In genomic region chr7:100265851-100266250, GRCh38 we compare ENCODE assay signal across 9 cellular contexts. TPM values are rescaled to one million over a fixed set of nuclear protein-coding genes. Genes with fewer than 3 reads are reported as not detected.
A peak's percentile ranks its signal among the peaks of the same experiment; 100 is the strongest.
DNase-seq lines count a peak whose midpoint lies in the region; ATAC-seq and TF ChIP-seq lines count a peak whose summit lies in the region.
"Not testable (repeated sequence)": the region's sequence is repeated elsewhere in the genome, so short reads cannot be mapped to it uniquely, and the experiment has no call there.
"Had no signal": no experiment of that assay in that cellular context is flagged by ENCODE, and none has a peak within 500 bp of the region (broad histone marks: within the 10 kb centered on the region; RNA-seq: fewer than 3 reads in every experiment).

No MANE protein-coding gene starts in this region.

- not testable (repeated sequence) for H3K4me3 Mint-ChIP-seq in activated CD8-positive, alpha-beta memory T cell treated with anti-CD3 and anti-CD28 coated beads, Interleukin-2, amount 10 ng/mL, durations not matched to agents 7 days and 5 days

- not testable (repeated sequence) for H2AK9ac ChIP-seq in IMR-90 (replicated peaks; ENCODE audit: low read depth, low read length, poor library complexity)

- ATAC-seq in IMR-90 (ENCODE audit: low read depth) (peak; percentile 8; the same call in 1 of the 2 replicates), psoas muscle (peak in 2 of 4 donors; percentile 10 to 21)
- ATAC-seq in activated CD8-positive, alpha-beta memory T cell treated with anti-CD3 and anti-CD28 coated beads, Interleukin-2, amount 10 ng/mL, durations not matched to agents 7 days and 5 days = peak; percentile 45

- not testable (repeated sequence) for H2AFZ ChIP-seq in IMR-90 (replicated peaks; ENCODE audit: low read length, poor library complexity)

- peak overlapping the region in 7 of 11 experiments; percentile 3 to 50 (median 32); a peak in 10 of 22 replicates for H3K4me2 ChIP-seq in BLaER1 treated with 17β-estradiol and CSF1 and Interleukin-3, amounts not matched to agents 10 nM and 100 nM
- not testable (repeated sequence) for H3K4me2 ChIP-seq in IMR-90 (ENCODE audit: low read depth, low read length)

- H3K4me1 Mint-ChIP-seq in activated CD8-positive, alpha-beta memory T cell treated with anti-CD3 and anti-CD28 coated beads, Interleukin-2, amount 10 ng/mL, durations not matched to agents 7 days and 5 days = not testable (repeated sequence)

- not testable (repeated sequence) for H2BK5ac ChIP-seq in IMR-90 (ENCODE audit: low read depth, low read length, poor library complexity, severe bottlenecking)

- H3K4me3 ChIP-seq in BLaER1 treated with 17β-estradiol and CSF1 and Interleukin-3, amounts not matched to agents 10 nM and 100 nM; IMR-90 (ENCODE audit: insufficient read depth, low read depth, low read length); choroid plexus epithelial cell (ENCODE audit: low read depth, low read length): not testable (repeated sequence)
- H3K4me3 ChIP-seq in psoas muscle = peak overlapping the region; percentile 36

- H4K8ac ChIP-seq in IMR-90 (ENCODE audit: low read depth in 2 of 2, low read length in 2 of 2) = not testable (repeated sequence)

- not testable (repeated sequence) for H3K9me3 Mint-ChIP-seq in activated CD8-positive, alpha-beta memory T cell treated with anti-CD3 and anti-CD28 coated beads, Interleukin-2, amount 10 ng/mL, durations not matched to agents 7 days and 5 days (ENCODE audit: low read depth)

- DNase-seq in IMR-90; activated CD8-positive, alpha-beta memory T cell treated with anti-CD3 and anti-CD28 coated beads, Interleukin-2, amount 10 ng/mL, durations not matched to agents 7 days and 5 days; psoas muscle: not testable (repeated sequence)
- peak; percentile 11 for DNase-seq in RPMI7951 (ENCODE audit: low read depth)
- DNase-seq in choroid plexus epithelial cell (ENCODE audit: low read depth) = peak; percentile 40
- DNase-seq in kidney tubule cell (ENCODE audit: low spot score) = peak; percentile 11

- H4K91ac ChIP-seq in IMR-90 (ENCODE audit: insufficient read depth, low read depth, low read length) = not testable (repeated sequence)

- not testable (repeated sequence) for H2BK20ac ChIP-seq in IMR-90 (ENCODE audit: low read depth, low read length)

- peaks cover 0 to 65% (median 38%) of the 10 kb centered on the region in 11 experiments; a peak in 17 of 22 replicates for H4K20me1 ChIP-seq in BLaER1 treated with 17β-estradiol and CSF1 and Interleukin-3, amounts not matched to agents 10 nM and 100 nM
- H4K20me1 ChIP-seq in IMR-90 (ENCODE audit: insufficient read depth, low read length) = peaks cover 36% of the 10 kb centered on the region

- not testable (repeated sequence) for H3K9me3 ChIP-seq in BLaER1 treated with 17β-estradiol and CSF1 and Interleukin-3, amounts not matched to agents 10 nM and 100 nM (replicated peaks in 1 of 11); IMR-90 (ENCODE audit: control insufficient read depth, insufficient read depth, low read length); psoas muscle

- BruUV-seq in IMR-90 (replicated peaks; lab: Mats Ljungman, UMichigan) = not testable (repeated sequence)

- not testable (repeated sequence) for TF ChIP-seq RAD21 in IMR-90 (IDR thresholded peaks at IDR 0.05; ENCODE audit: low read length)

- H3K18ac ChIP-seq in IMR-90 (ENCODE audit: low read depth, low read length) = not testable (repeated sequence)

- in situ Hi-C loops in IMR-90 (cut with MboI; ENCODE audit: low sequenced_read_pairs) = not testable (repeated sequence)

- intact Hi-C loops in IMR-90 (cut with micrococcal nuclease) = not testable (repeated sequence)
- intact Hi-C loops in psoas muscle (cut with DNase I) = loop anchor here in 1 of 2 donors (1.0 kb wide), 1 partner anchor 17 kb away; no protein-coding TSS in a partner anchor

- not testable (repeated sequence) for H2BK120ac ChIP-seq in IMR-90 (ENCODE audit: low read depth, low read length)

- not testable (repeated sequence) for H2BK15ac ChIP-seq in IMR-90 (ENCODE audit: low read depth, low read length)

- H3K56ac ChIP-seq in IMR-90 (ENCODE audit: extremely low read depth, insufficient read depth, low read length) = not testable (repeated sequence)

- peaks cover 13 to 36% of the 10 kb centered on the region in 2 experiments; a peak in 3 of 4 replicates for H3K79me1 ChIP-seq in IMR-90 (ENCODE audit: low read depth in 1 of 2, low read length in 2 of 2)

- H3K27me3 Mint-ChIP-seq in activated CD8-positive, alpha-beta memory T cell treated with anti-CD3 and anti-CD28 coated beads, Interleukin-2, amount 10 ng/mL, durations not matched to agents 7 days and 5 days = not testable (repeated sequence)

- not testable (repeated sequence) for H3K23ac ChIP-seq in IMR-90 (ENCODE audit: low read depth, low read length)

- H3K9ac ChIP-seq in BLaER1 treated with 17β-estradiol and CSF1 and Interleukin-3, amounts not matched to agents 10 nM and 100 nM; IMR-90 (ENCODE audit: low read depth, low read length): not testable (repeated sequence)

- TF ChIP-seq POLR2A in IMR-90 (IDR thresholded peaks at IDR 0.05; ENCODE audit: low read depth, low read length) = not testable (repeated sequence)

- POLR2A ChIA-PET in IMR-90 (lab: Charles Lee; ENCODE audit: unreplicated experiment) = not testable (repeated sequence)

- H3K27me3 ChIP-seq in BLaER1 treated with 17β-estradiol and CSF1 and Interleukin-3, amounts not matched to agents 10 nM and 100 nM; IMR-90 (ENCODE audit: control insufficient read depth, insufficient read depth, low read length); psoas muscle (ENCODE audit: insufficient read depth in 3 of 3, low read length in 2 of 3): not testable (repeated sequence)

- not testable (repeated sequence) for H3K36me3 Mint-ChIP-seq in activated CD8-positive, alpha-beta memory T cell treated with anti-CD3 and anti-CD28 coated beads, Interleukin-2, amount 10 ng/mL, durations not matched to agents 7 days and 5 days

- not testable (repeated sequence) for H3K27ac ChIP-seq in BLaER1 treated with 17β-estradiol and CSF1 and Interleukin-3, amounts not matched to agents 10 nM and 100 nM; IMR-90 (ENCODE audit: insufficient read depth, low read length)
- peak overlapping the region; percentile 63 for H3K27ac ChIP-seq in psoas muscle

- WGBS in IMR-90 (ENCODE audit: extremely low coverage in 2 of 2, insufficient read length in 1 of 2), 2 experiments = 83% methylated on average over 2 of the region's 5 CpGs; no CpG with 5 or more reads in 1 of the 2 experiments
- 32 to 41% (median 35%) methylated on average over 5 of the region's 5 CpGs for WGBS in psoas muscle, 3 donors

- not testable (repeated sequence) for TF ChIP-seq CTCF in IMR-90 (conservative IDR thresholded peaks at IDR 0.05; ENCODE audit: low read depth, low read length); choroid plexus epithelial cell (conservative IDR thresholded peaks at IDR 0.05; ENCODE audit: low read depth, low read length); psoas muscle (IDR thresholded peaks at IDR 0.05)

- H4K5ac ChIP-seq in IMR-90 (ENCODE audit: low read depth, low read length) = not testable (repeated sequence)

- peaks cover 0 to 18% (median 15%) of the 10 kb centered on the region in 10 experiments; a peak in 15 of 20 replicates for H3K4me1 ChIP-seq in BLaER1 treated with 17β-estradiol and CSF1 and Interleukin-3, amounts not matched to agents 10 nM and 100 nM
- H3K4me1 ChIP-seq in IMR-90 (ENCODE audit: control insufficient read depth, insufficient read depth, low read length) = not testable (repeated sequence)
- peaks cover 35% of the 10 kb centered on the region for H3K4me1 ChIP-seq in psoas muscle

- not testable (repeated sequence) for H3K36me3 ChIP-seq in BLaER1 treated with 17β-estradiol and CSF1 and Interleukin-3, amounts not matched to agents 10 nM and 100 nM; IMR-90 (ENCODE audit: control insufficient read depth, insufficient read depth, low read length)
- peaks cover 3 to 20% of the 10 kb centered on the region in 2 donors for H3K36me3 ChIP-seq in psoas muscle (ENCODE audit: insufficient read depth in 1 of 2, low read depth in 1 of 2)

- not testable (repeated sequence) for H2AK5ac ChIP-seq in IMR-90 (ENCODE audit: low read depth, low read length)

- H3K27ac Mint-ChIP-seq in activated CD8-positive, alpha-beta memory T cell treated with anti-CD3 and anti-CD28 coated beads, Interleukin-2, amount 10 ng/mL, durations not matched to agents 7 days and 5 days = peak overlapping the region; percentile 52

- CTCF ChIA-PET in IMR-90 (lab: Yijun Ruan, JAX) = not testable (repeated sequence)
- CTCF ChIA-PET in activated CD8-positive, alpha-beta memory T cell treated with anti-CD3 and anti-CD28 coated beads, Interleukin-2, amount 10 ng/mL, durations not matched to agents 7 days and 5 days (lab: Charles Lee) = interaction anchor here (1.1 kb wide), 1 partner anchor 132 kb away, joined by 4 read pairs; no protein-coding TSS in a partner anchor

- not testable (repeated sequence) for H3K4ac ChIP-seq in IMR-90 (ENCODE audit: low read depth, low read length)

- dilution Hi-C loops in IMR-90 (cut with HindIII; ENCODE audit: low sequenced_read_pairs, unreplicated experiment) = not testable (repeated sequence)

- not testable (repeated sequence) for H3K9me1 ChIP-seq in IMR-90 (ENCODE audit: insufficient read depth, low read length)

- H3K14ac ChIP-seq in IMR-90 (replicated peaks; ENCODE audit: low read depth, low read length) = not testable (repeated sequence)

RNA-seq across cellular contexts. Expression of gene SPDYE3, which starts 41.7 kb away (rescaled TPM):
- not detected in 2 replicates for total RNA-seq in IMR-90 (2012; rRNA removed)
- not detected in 2 replicates for polyA plus RNA-seq in IMR-90 (2012; rRNA removed)
- not detected in 2 replicates for polyA plus RNA-seq in IMR-90 (2012; cell fraction: cytosol; rRNA removed)
- polyA plus RNA-seq in IMR-90 (2012; cell fraction: nucleus; rRNA removed; ENCODE audit: low replicate concordance) = not detected in 2 replicates
- total RNA-seq in RPMI7951 (2014; rRNA removed; shearing (Covaris generic)) = not detected in 2 replicates
- not detected for total RNA-seq in activated CD8-positive, alpha-beta memory T cell treated with anti-CD3 and anti-CD28 coated beads, Interleukin-2, amount 10 ng/mL, durations not matched to agents 7 days and 5 days
- not detected for total RNA-seq in psoas muscle
- under 1 TPM in 2 of 3 donors, not detected in 1; 0.09 to 0.19 TPM for polyA plus RNA-seq in psoas muscle
- total RNA-seq: CD8-positive, alpha-beta memory T cell; NCI-H460 had no signal

RNA-seq across cellular contexts. Expression of gene PVRIG, which starts 46.1 kb away (rescaled TPM):
- not detected in 2 replicates for total RNA-seq in IMR-90 (2012; rRNA removed)
- polyA plus RNA-seq in IMR-90 (2012; rRNA removed) = not detected in 2 replicates
- polyA plus RNA-seq in IMR-90 (2012; cell fraction: cytosol; rRNA removed) = not detected in 2 replicates
- polyA plus RNA-seq in IMR-90 (2012; cell fraction: nucleus; rRNA removed; ENCODE audit: low replicate concordance) = 0.05 TPM in 1 of 2 replicates, not detected in the other
- not detected in 2 replicates for total RNA-seq in RPMI7951 (2014; rRNA removed; shearing (Covaris generic))
- total RNA-seq in activated CD8-positive, alpha-beta memory T cell treated with anti-CD3 and anti-CD28 coated beads, Interleukin-2, amount 10 ng/mL, durations not matched to agents 7 days and 5 days = 10 to 100 TPM; 45.2 to 63.2 TPM
- total RNA-seq in psoas muscle = under 1 TPM in 1 of 4 donors, not detected in 3; 0.61 TPM
- polyA plus RNA-seq in psoas muscle = under 1 TPM; 0.05 to 0.14 (median 0.06) TPM
- total RNA-seq: NCI-H460 had no signal

Comparison
In these comparisons a context has a peak if more than half of its experiments do, and no peak if none do; other contexts are left out.
1. RNA of gene PVRIG, which starts 46.1 kb away (total RNA-seq): 45.2 to 63.2 TPM in activated CD8-positive, alpha-beta memory T cell treated with anti-CD3 and anti-CD28 coated beads, Interleukin-2, amount 10 ng/mL, durations not matched to agents 7 days and 5 days; 0.61 TPM in psoas muscle, not detected in IMR-90 and not detected in RPMI7951; every median in the first group is over 10 times any median in the second.